ENCODE assay signal across 8 cellular contexts in genomic region chr5:179819296-179820126, GRCh38. TPM values are rescaled to one million over a fixed set of nuclear protein-coding genes. Genes with fewer than 3 reads are reported as not detected.
A peak's percentile ranks its signal among the peaks of the same experiment; 100 is the strongest.
DNase-seq lines count a peak whose midpoint lies in the region; ATAC-seq, FAIRE-seq and TF ChIP-seq lines count a peak whose summit lies in the region.

No MANE protein-coding gene starts in this region.

- H3K4me1 ChIP-seq in colonic mucosa (peaks cover 44% of the 10 kb centered on the region), HepG2 (ENCODE audit: insufficient read depth, low read length) (peaks cover 58% of the 10 kb centered on the region)

- peak in 1 of 2 experiments; percentile 63; a peak in 2 of 4 replicates for TF ChIP-seq POLR2A in HepG2 (IDR thresholded peaks at IDR 0.05; ENCODE audit: insufficient read depth in 1 of 2, low read depth in 2 of 2, low read length in 2 of 2)

- no peaks in the 10 kb centered on the region for H3K27me3 ChIP-seq in colonic mucosa
- H3K27me3 ChIP-seq in HepG2 (ENCODE audit: control insufficient read depth in 1 of 2, insufficient read depth in 2 of 2, low read length in 2 of 2): no peaks in the 10 kb centered on the region

- DNase-seq in NCI-H1105 treated with DMSO at 0.1 percent for 48 hours (lab: John Stamatoyannopoulos, UW): peak; percentile 22
- DNase-seq in NCI-H1105 (lab: John Stamatoyannopoulos, UW): no peak
- peak; percentile 92 for DNase-seq in SW480 (ENCODE audit: low spot score)
- peak; percentile 67 for DNase-seq in colonic mucosa
- peak; percentile 82 for DNase-seq in HepG2 (ENCODE audit: low spot score)
- DNase-seq in stimulated activated CD4-positive, alpha-beta T cell treated with anti-CD3 and anti-CD28 coated beads, Interleukin-4, amount 100 ng/mL, for 1 hour: peak; percentile 49

- BruUV-seq in HepG2 (replicated peaks; lab: Mats Ljungman, UMichigan): no TSS peak

- CTCF ChIA-PET in HepG2 (lab: Yijun Ruan, JAX; ENCODE audit: low intra/inter-chr PET ratio, low total read pairs): no interaction called here

- FAIRE-seq in HepG2 (lab: Jason Lieb, UNC): no peak

- ATAC-seq in HG03378 (IDR thresholded peaks at IDR 0.05; ENCODE audit: unreplicated experiment) (peak; percentile 18), HepG2 (peak; percentile 66), HG02885 (IDR thresholded peaks at IDR 0.05; ENCODE audit: poor library complexity, unreplicated experiment) (no peak)

- no peak overlapping the region for H2AFZ ChIP-seq in HepG2 (ENCODE audit: low read length)

- H3K79me2 ChIP-seq in HepG2 (ENCODE audit: insufficient read depth, low read length): peaks cover 40% of the 10 kb centered on the region

- no peak for TF ChIP-seq EP300 in HepG2 (IDR thresholded peaks at IDR 0.05; ENCODE audit: low read depth in 2 of 2, low read length in 2 of 2)
- peak; percentile 61; the same call in 1 of the 2 replicates for TF ChIP-seq EP300 in HepG2 (CRISPR knock-in tag; IDR thresholded peaks at IDR 0.05; ENCODE audit: borderline replicate concordance)

- H3K27ac ChIP-seq in colonic mucosa: peak overlapping the region; percentile 100
- H3K27ac ChIP-seq in HepG2 (ENCODE audit: extremely low read length, insufficient read depth, low read length): peak overlapping the region; percentile 99

- intact Hi-C loops in colonic mucosa (cut with DNase I): no loop called here
- intact Hi-C loops in HepG2 (cut with micrococcal nuclease; ENCODE audit: unreplicated experiment): loop anchor here (1.0 to 2.0 kb wide), 2 partner anchors 11 to 15 kb away; no protein-coding TSS in a partner anchor

- WGBS in HepG2 (ENCODE audit: low lambda C conversion rate): 2% methylated on average over 7 of the region's 26 CpGs

- H3K36me3 ChIP-seq in colonic mucosa: peaks cover 10% of the 10 kb centered on the region
- H3K36me3 ChIP-seq in HepG2 (replicated peaks in 1 of 2; ENCODE audit: control insufficient read depth in 1 of 2, insufficient read depth in 2 of 2, low read length in 2 of 2): peaks cover 11 to 14% of the 10 kb centered on the region in 2 experiments; a peak in 4 of 5 replicates

- peak; percentile 49 for TF ChIP-seq RAD21 in HepG2 (CRISPR knock-in tag; IDR thresholded peaks at IDR 0.05)

- peak overlapping the region; percentile 92 for H3K4me2 ChIP-seq in HepG2 (ENCODE audit: low read depth, low read length)

- POLR2A ChIA-PET in HepG2 (lab: Yijun Ruan, JAX): interaction anchor here (0.5 to 5.3 kb wide), 15 partner anchors 8 to 271 kb away, joined by 3 to 115 read pairs (median 5); partner anchors contain the start of genes CBY3, HNRNPH1, MAML1 and MGAT4B

- H3K9ac ChIP-seq in colonic mucosa (ENCODE audit: low read depth in 2 of 2, low read length in 2 of 2) (peak overlapping the region; percentile 94 to 100), HepG2 (ENCODE audit: insufficient read depth, low read depth, low read length) (peak overlapping the region; percentile 100)

- H3K9me3 ChIP-seq in colonic mucosa (no peaks in the 10 kb centered on the region), HepG2 (ENCODE audit: low read length) (no peaks in the 10 kb centered on the region)

- TF ChIP-seq CTCF in colonic mucosa (IDR thresholded peaks at IDR 0.05) (no peak), HepG2 (CRISPR knock-in tag; IDR thresholded peaks at IDR 0.05) (peak; percentile 40)

- in situ Hi-C loops in HepG2 (cut with HindIII; ENCODE audit: extremely low pct_ligation_motif_present, low pct_unique_long_range_greater_than_20kb): no loop called here

- H3K4me3 ChIP-seq in colonic mucosa: peak overlapping the region; percentile 100
- peak overlapping the region; percentile 36 to 99 (median 97); a peak in 5 of 6 replicates for H3K4me3 ChIP-seq in HepG2 (replicated peaks in 1 of 3; ENCODE audit: insufficient read depth in 1 of 3, low read depth in 2 of 3, low read length in 3 of 3)

- peaks cover 32% of the 10 kb centered on the region for H4K20me1 ChIP-seq in HepG2 (ENCODE audit: insufficient read depth, low read length)

RNA-seq across cellular contexts. Expression of gene SQSTM1, which starts 1.2 kb away (rescaled TPM):
- total RNA-seq in colonic mucosa (100 to 1,000 TPM; 262 to 388 TPM), HepG2 (2016; rRNA removed; fragmentation: Illumina TruSeq; extraction: Trizol) (160 and 161 TPM in 2 replicates)
- total RNA-seq in HepG2 (2016; cell fraction: cytosol; rRNA removed; fragmentation: Illumina TruSeq; extraction: Trizol; ENCODE audit: low read depth): 45.2 and 49.8 TPM in 2 replicates
- 158 and 162 TPM in 2 replicates for total RNA-seq in HepG2 (2016; cell fraction: insoluble cytoplasmic fraction; rRNA removed; fragmentation: Illumina TruSeq; extraction: Trizol)
- total RNA-seq in HepG2 (2016; cell fraction: membrane; rRNA removed; fragmentation: Illumina TruSeq; extraction: Trizol): 63.1 and 66.1 TPM in 2 replicates
- total RNA-seq in HepG2 (2016; cell fraction: nucleus; rRNA removed; fragmentation: Illumina TruSeq; extraction: Trizol): 98.3 and 116 TPM in 2 replicates
- polyA plus RNA-seq in HepG2 (2011; rRNA removed): 90.9 and 126 TPM in 2 replicates
- 81.2 and 85.2 TPM in 2 replicates for polyA plus RNA-seq in HepG2 (2011; cell fraction: cytosol; rRNA removed)
- 240 and 268 TPM in 2 replicates for polyA plus RNA-seq in HepG2 (2011; cell fraction: nucleus; rRNA removed)
- 80.8 and 157 TPM in 2 replicates for polyA plus RNA-seq in HepG2 (2012)
- polyA plus RNA-seq in HepG2 (2016; cell fraction: cytosol; fragmentation: Illumina TruSeq; extraction: Trizol; ENCODE audit: low read depth): 43.0 and 45.0 TPM in 2 replicates
- 179 and 191 TPM in 2 replicates for polyA plus RNA-seq in HepG2 (2016; cell fraction: insoluble cytoplasmic fraction; fragmentation: Illumina TruSeq; extraction: Trizol; ENCODE audit: low read depth)
- polyA plus RNA-seq in HepG2 (2016; cell fraction: membrane; fragmentation: Illumina TruSeq; extraction: Trizol; ENCODE audit: low read depth): 48.5 and 49.4 TPM in 2 replicates
- polyA plus RNA-seq in HepG2 (2016; cell fraction: nucleus; fragmentation: Illumina TruSeq; extraction: Trizol; ENCODE audit: insufficient read depth, low read depth): 190 and 194 TPM in 2 replicates
- polyA minus RNA-seq in HepG2 (2011; rRNA and poly(A)+ RNA removed; ENCODE audit: low replicate concordance): 245 and 268 TPM in 2 replicates
- 106 and 114 TPM in 2 replicates for polyA minus RNA-seq in HepG2 (2011; cell fraction: cytosol; rRNA and poly(A)+ RNA removed)
- polyA minus RNA-seq in HepG2 (2011; cell fraction: nucleus; rRNA and poly(A)+ RNA removed): 238 and 284 TPM in 2 replicates

RNA-seq across cellular contexts. Expression of gene MGAT4B, which starts 12.8 kb away (rescaled TPM):
- 100 to 1,000 TPM; 332 to 540 TPM for total RNA-seq in colonic mucosa
- total RNA-seq in HepG2 (2016; rRNA removed; fragmentation: Illumina TruSeq; extraction: Trizol): 69.2 and 93.5 TPM in 2 replicates
- total RNA-seq in HepG2 (2016; cell fraction: cytosol; rRNA removed; fragmentation: Illumina TruSeq; extraction: Trizol; ENCODE audit: low read depth): 62.1 and 64.9 TPM in 2 replicates
- total RNA-seq in HepG2 (2016; cell fraction: insoluble cytoplasmic fraction; rRNA removed; fragmentation: Illumina TruSeq; extraction: Trizol): 62.4 and 88.8 TPM in 2 replicates
- 158 and 164 TPM in 2 replicates for total RNA-seq in HepG2 (2016; cell fraction: membrane; rRNA removed; fragmentation: Illumina TruSeq; extraction: Trizol)
- total RNA-seq in HepG2 (2016; cell fraction: nucleus; rRNA removed; fragmentation: Illumina TruSeq; extraction: Trizol): 79.6 and 99.8 TPM in 2 replicates
- polyA plus RNA-seq in HepG2 (2011; rRNA removed): 130 and 170 TPM in 2 replicates
- polyA plus RNA-seq in HepG2 (2011; cell fraction: cytosol; rRNA removed): 134 and 140 TPM in 2 replicates
- polyA plus RNA-seq in HepG2 (2011; cell fraction: nucleus; rRNA removed): 514 and 596 TPM in 2 replicates
- polyA plus RNA-seq in HepG2 (2012): 117 and 181 TPM in 2 replicates
- 82.9 and 88.8 TPM in 2 replicates for polyA plus RNA-seq in HepG2 (2016; cell fraction: cytosol; fragmentation: Illumina TruSeq; extraction: Trizol; ENCODE audit: low read depth)
- polyA plus RNA-seq in HepG2 (2016; cell fraction: insoluble cytoplasmic fraction; fragmentation: Illumina TruSeq; extraction: Trizol; ENCODE audit: low read depth): 78.6 and 97.2 TPM in 2 replicates
- polyA plus RNA-seq in HepG2 (2016; cell fraction: membrane; fragmentation: Illumina TruSeq; extraction: Trizol; ENCODE audit: low read depth): 156 and 172 TPM in 2 replicates
- 171 and 174 TPM in 2 replicates for polyA plus RNA-seq in HepG2 (2016; cell fraction: nucleus; fragmentation: Illumina TruSeq; extraction: Trizol; ENCODE audit: insufficient read depth, low read depth)
- 166 and 188 TPM in 2 replicates for polyA minus RNA-seq in HepG2 (2011; rRNA and poly(A)+ RNA removed; ENCODE audit: low replicate concordance)
- 100 and 102 TPM in 2 replicates for polyA minus RNA-seq in HepG2 (2011; cell fraction: cytosol; rRNA and poly(A)+ RNA removed)
- polyA minus RNA-seq in HepG2 (2011; cell fraction: nucleus; rRNA and poly(A)+ RNA removed): 118 and 140 TPM in 2 replicates

RNA-seq across cellular contexts. Expression of gene LTC4S, which starts 25.7 kb away (rescaled TPM):
- 1 to 10 TPM; 5.3 to 5.4 TPM for total RNA-seq in colonic mucosa
- 0.35 TPM in 1 of 2 replicates, not detected in the other for total RNA-seq in HepG2 (2016; rRNA removed; fragmentation: Illumina TruSeq; extraction: Trizol)
- not detected in 2 replicates for total RNA-seq in HepG2 (2016; cell fraction: cytosol; rRNA removed; fragmentation: Illumina TruSeq; extraction: Trizol; ENCODE audit: low read depth)
- 0.30 TPM in 1 of 2 replicates, not detected in the other for total RNA-seq in HepG2 (2016; cell fraction: insoluble cytoplasmic fraction; rRNA removed; fragmentation: Illumina TruSeq; extraction: Trizol)
- not detected in 2 replicates for total RNA-seq in HepG2 (2016; cell fraction: membrane; rRNA removed; fragmentation: Illumina TruSeq; extraction: Trizol)
- 0.56 TPM in 1 of 2 replicates, not detected in the other for total RNA-seq in HepG2 (2016; cell fraction: nucleus; rRNA removed; fragmentation: Illumina TruSeq; extraction: Trizol)
- not detected in 2 replicates for polyA plus RNA-seq in HepG2 (2011; rRNA removed)
- not detected in 2 replicates for polyA plus RNA-seq in HepG2 (2011; cell fraction: cytosol; rRNA removed)
- 0.78 and 0.82 TPM in 2 replicates for polyA plus RNA-seq in HepG2 (2011; cell fraction: nucleus; rRNA removed)
- not detected in 2 replicates for polyA plus RNA-seq in HepG2 (2012)
- polyA plus RNA-seq in HepG2 (2016; cell fraction: cytosol; fragmentation: Illumina TruSeq; extraction: Trizol; ENCODE audit: low read depth): not detected in 2 replicates
- not detected in 2 replicates for polyA plus RNA-seq in HepG2 (2016; cell fraction: insoluble cytoplasmic fraction; fragmentation: Illumina TruSeq; extraction: Trizol; ENCODE audit: low read depth)
- polyA plus RNA-seq in HepG2 (2016; cell fraction: membrane; fragmentation: Illumina TruSeq; extraction: Trizol; ENCODE audit: low read depth): not detected in 2 replicates
- polyA plus RNA-seq in HepG2 (2016; cell fraction: nucleus; fragmentation: Illumina TruSeq; extraction: Trizol; ENCODE audit: insufficient read depth, low read depth): 0.91 and 1.1 TPM in 2 replicates
- polyA minus RNA-seq in HepG2 (2011; rRNA and poly(A)+ RNA removed; ENCODE audit: low replicate concordance): 0.44 and 0.47 TPM in 2 replicates
- polyA minus RNA-seq in HepG2 (2011; cell fraction: cytosol; rRNA and poly(A)+ RNA removed): not detected in 2 replicates
- polyA minus RNA-seq in HepG2 (2011; cell fraction: nucleus; rRNA and poly(A)+ RNA removed): not detected in 2 replicates

RNA-seq across cellular contexts. Expression of gene MRNIP, which starts 39.1 kb away (rescaled TPM):
- total RNA-seq in colonic mucosa (10 to 100 TPM in 1 of 2 donors, 1 to 10 TPM in 1; 8.6 to 17.5 TPM), HepG2 (2016; rRNA removed; fragmentation: Illumina TruSeq; extraction: Trizol) (11.3 and 15.5 TPM in 2 replicates)
- total RNA-seq in HepG2 (2016; cell fraction: cytosol; rRNA removed; fragmentation: Illumina TruSeq; extraction: Trizol; ENCODE audit: low read depth): 5.8 and 6.9 TPM in 2 replicates
- 9.7 and 18.4 TPM in 2 replicates for total RNA-seq in HepG2 (2016; cell fraction: insoluble cytoplasmic fraction; rRNA removed; fragmentation: Illumina TruSeq; extraction: Trizol)
- total RNA-seq in HepG2 (2016; cell fraction: membrane; rRNA removed; fragmentation: Illumina TruSeq; extraction: Trizol): 4.5 and 5.1 TPM in 2 replicates
- 22.2 and 24.1 TPM in 2 replicates for total RNA-seq in HepG2 (2016; cell fraction: nucleus; rRNA removed; fragmentation: Illumina TruSeq; extraction: Trizol)
- polyA plus RNA-seq in HepG2 (2011; rRNA removed): 32.6 and 34.1 TPM in 2 replicates
- polyA plus RNA-seq in HepG2 (2011; cell fraction: cytosol; rRNA removed): 7.9 and 9.8 TPM in 2 replicates
- 162 and 171 TPM in 2 replicates for polyA plus RNA-seq in HepG2 (2011; cell fraction: nucleus; rRNA removed)
- polyA plus RNA-seq in HepG2 (2012): 19.0 and 22.7 TPM in 2 replicates
- 1.4 and 1.7 TPM in 2 replicates for polyA plus RNA-seq in HepG2 (2016; cell fraction: cytosol; fragmentation: Illumina TruSeq; extraction: Trizol; ENCODE audit: low read depth)
- polyA plus RNA-seq in HepG2 (2016; cell fraction: insoluble cytoplasmic fraction; fragmentation: Illumina TruSeq; extraction: Trizol; ENCODE audit: low read depth): 8.1 and 8.4 TPM in 2 replicates
- 2.1 and 3.0 TPM in 2 replicates for polyA plus RNA-seq in HepG2 (2016; cell fraction: membrane; fragmentation: Illumina TruSeq; extraction: Trizol; ENCODE audit: low read depth)
- 78.5 and 90.7 TPM in 2 replicates for polyA plus RNA-seq in HepG2 (2016; cell fraction: nucleus; fragmentation: Illumina TruSeq; extraction: Trizol; ENCODE audit: insufficient read depth, low read depth)
- 16.4 and 18.6 TPM in 2 replicates for polyA minus RNA-seq in HepG2 (2011; rRNA and poly(A)+ RNA removed; ENCODE audit: low replicate concordance)
- 2.5 and 4.4 TPM in 2 replicates for polyA minus RNA-seq in HepG2 (2011; cell fraction: cytosol; rRNA and poly(A)+ RNA removed)
- polyA minus RNA-seq in HepG2 (2011; cell fraction: nucleus; rRNA and poly(A)+ RNA removed): 31.4 and 38.0 TPM in 2 replicates
